ENCODE assay signal across 18 cellular contexts in genomic region chr5:53291528-53291927, GRCh38.
DNase-seq lines count a peak whose midpoint lies in the region; ATAC-seq, FAIRE-seq and TF ChIP-seq lines count a peak whose summit lies in the region.
"Had no signal": no experiment of that assay in that cellular context is flagged by ENCODE, and none has a peak within 500 bp of the region (broad histone marks: within the 10 kb centered on the region; RNA-seq: fewer than 3 reads in every experiment).

No MANE protein-coding gene starts in this region.

- intact Hi-C loops in K562 (cut with micrococcal nuclease): no loop called here
- intact Hi-C loops in heart left ventricle (cut with DNase I): no loop called here

- no peak for TF ChIP-seq CTCF in SK-N-SH (IDR thresholded peaks at IDR 0.05)
- TF ChIP-seq CTCF in K562 (IDR thresholded peaks at IDR 0.05 in 2 of 3, conservative IDR thresholded peaks at IDR 0.05 in 1 of 3; ENCODE audit: insufficient read depth in 2 of 3, low read depth in 1 of 3, low read length in 3 of 3): no peak
- TF ChIP-seq CTCF in heart left ventricle (IDR thresholded peaks at IDR 0.05): no peak
- no peak for TF ChIP-seq CTCF in upper lobe of left lung (IDR thresholded peaks at IDR 0.05)

- H3K9ac ChIP-seq in SK-N-SH (no peak overlapping the region), K562 (ENCODE audit: insufficient read depth in 1 of 2, low read depth in 2 of 2, low read length in 2 of 2) (no peak overlapping the region)

- DNase-seq in SK-N-SH (no peak), K562 (ENCODE audit: extremely low read depth in 1 of 4, low spot score in 3 of 4) (no peak), heart left ventricle (no peak), upper lobe of left lung (no peak), dermis blood vessel endothelial cell (no peak)
- DNase-seq: activated B cell treated with CpG ODN at 0.5 μM for 24 hours; activated CD8-positive, alpha-beta memory T cell treated with anti-CD3 and anti-CD28 coated beads, Interleukin-2, amount 10 ng/mL, durations not matched to agents 7 days and 5 days; CD8-positive, alpha-beta T cell; HFFc6; mesendoderm; NCI-H1092; NCI-H2171 treated with DMSO at 0.1 percent for 48 hours; sigmoid colon; stimulated activated CD4-positive, alpha-beta T cell treated with anti-CD3 and anti-CD28 coated beads, Interleukin-4, amount 100 ng/mL, for 4 hours had no signal

- H3K27ac ChIP-seq in SK-N-SH (ENCODE audit: low read depth in 2 of 2, low read length in 1 of 2) (no peak overlapping the region), K562 (ENCODE audit: extremely low read depth, low read depth, low read length) (no peak overlapping the region), heart left ventricle (peak overlapping the region in 1 of 12 donors; percentile 9), upper lobe of left lung (peak overlapping the region in 1 of 4 donors; percentile 50)
- H3K27ac ChIP-seq: sigmoid colon had no signal

- no peak overlapping the region for H3K4me2 ChIP-seq in SK-N-SH
- no peak overlapping the region for H3K4me2 ChIP-seq in K562 (ENCODE audit: insufficient read depth, low read length)

- CTCF ChIA-PET in SK-N-SH (lab: Yijun Ruan, JAX) (no interaction called here), K562 (lab: Yijun Ruan, JAX; ENCODE audit: low intra/inter-chr PET ratio) (no interaction called here)

- no peak overlapping the region for H3K4me3 ChIP-seq in SK-N-SH (ENCODE audit: low read depth in 2 of 2, low read length in 1 of 2)
- H3K4me3 ChIP-seq in K562: no peak overlapping the region
- no peak overlapping the region for H3K4me3 ChIP-seq in heart left ventricle
- H3K4me3 ChIP-seq in upper lobe of left lung: no peak overlapping the region
- H3K4me3 ChIP-seq: sigmoid colon had no signal

- POLR2A ChIA-PET in SK-N-SH (lab: Yijun Ruan, JAX): no interaction called here
- POLR2A ChIA-PET in K562 (lab: Yijun Ruan, JAX): interaction anchor here (1.5 kb wide), 1 partner anchor 9 kb away, joined by 5 read pairs; no protein-coding TSS in a partner anchor

- H3K9me3 ChIP-seq in SK-N-SH (no peaks in the 10 kb centered on the region), K562 (replicated peaks; ENCODE audit: control insufficient read depth, insufficient read depth, low read depth, low read length) (no peaks in the 10 kb centered on the region), heart left ventricle (peaks cover 0 to 21% (median 0%) of the 10 kb centered on the region in 12 donors), upper lobe of left lung (no peaks in the 10 kb centered on the region)

- FAIRE-seq in K562 (lab: Jason Lieb, UNC): no peak
- FAIRE-seq: endometrium had no signal

- H3K4me1 ChIP-seq in SK-N-SH (ENCODE audit: control insufficient read depth in 1 of 2, insufficient read depth in 2 of 2, low read depth in 1 of 2, low read length in 1 of 2): 0 out of 4 replicates have a peak, but pooled peaks cover 0 to 6% of the 10 kb centered on the region in 2 experiments
- H3K4me1 ChIP-seq in K562 (replicated peaks in 1 of 2; ENCODE audit: control insufficient read depth in 2 of 2, insufficient read depth in 2 of 2, low read length in 2 of 2): no peaks in the 10 kb centered on the region
- H3K4me1 ChIP-seq in heart left ventricle: peaks cover 0 to 7% (median 0%) of the 10 kb centered on the region in 12 donors
- peaks cover 3 to 11% (median 4%) of the 10 kb centered on the region in 4 donors for H3K4me1 ChIP-seq in upper lobe of left lung
- H3K4me1 ChIP-seq: sigmoid colon had no signal

- TF ChIP-seq POLR2A in K562 (conservative IDR thresholded peaks at IDR 0.05): no peak
- no peak for TF ChIP-seq POLR2A in heart left ventricle (IDR thresholded peaks at IDR 0.05)
- no peak for TF ChIP-seq POLR2A in upper lobe of left lung (IDR thresholded peaks at IDR 0.05)

- H3K9me1 ChIP-seq in K562 (ENCODE audit: control insufficient read depth, insufficient read depth, low read length): no peaks in the 10 kb centered on the region

- peaks cover 4% of the 10 kb centered on the region for H3F3A ChIP-seq in SK-N-SH (replicated peaks; ENCODE audit: insufficient read depth)

- no peaks in the 10 kb centered on the region for H3K9me2 ChIP-seq in SK-N-SH

- H4K20me1 ChIP-seq in SK-N-SH (ENCODE audit: insufficient read depth) (no peaks in the 10 kb centered on the region), K562 (replicated peaks; ENCODE audit: control insufficient read depth, insufficient read depth, low read length) (no peaks in the 10 kb centered on the region)

- no peaks in the 10 kb centered on the region for H3K79me2 ChIP-seq in SK-N-SH (ENCODE audit: insufficient read depth)
- H3K79me2 ChIP-seq in K562 (ENCODE audit: control insufficient read depth, insufficient read depth, low read length): no peaks in the 10 kb centered on the region

- no peak for TF ChIP-seq EP300 in SK-N-SH (IDR thresholded peaks at IDR 0.05; ENCODE audit: borderline replicate concordance in 1 of 2, low read depth in 1 of 2, low read length in 1 of 2)
- TF ChIP-seq EP300 in K562 (IDR thresholded peaks at IDR 0.05; ENCODE audit: low read length): no peak
- TF ChIP-seq EP300 in upper lobe of left lung (IDR thresholded peaks at IDR 0.05): peak in 2 of 4 donors; percentile 65 to 91

- H3K36me3 ChIP-seq in SK-N-SH (replicated peaks in 1 of 2; ENCODE audit: control insufficient read depth in 1 of 2, insufficient read depth in 2 of 2, low read length in 1 of 2) (no peaks in the 10 kb centered on the region), K562 (ENCODE audit: control insufficient read depth, insufficient read depth, low read length) (no peaks in the 10 kb centered on the region), heart left ventricle (no peaks in the 10 kb centered on the region), upper lobe of left lung (no peaks in the 10 kb centered on the region)
- H3K36me3 ChIP-seq: sigmoid colon had no signal

- TF ChIP-seq RAD21 in SK-N-SH (IDR thresholded peaks at IDR 0.05; ENCODE audit: low read length): no peak
- TF ChIP-seq RAD21 in K562 (CRISPR knock-in tag; conservative IDR thresholded peaks at IDR 0.05 in 1 of 2, IDR thresholded peaks at IDR 0.05 in 1 of 2): no peak

- ATAC-seq in SK-N-SH treated with all-trans-retinoic acid at 6 μM for 48 hours (no peak), K562 (no peak), heart left ventricle (peak in 3 of 4 donors; percentile 42 to 63 (median 63)), upper lobe of left lung (ENCODE audit: low FRiP score in 2 of 2) (peak; percentile 40 to 79), HG02885 (IDR thresholded peaks at IDR 0.05; ENCODE audit: poor library complexity, unreplicated experiment) (no peak), GM18873 (IDR thresholded peaks at IDR 0.05; ENCODE audit: low FRiP score, unreplicated experiment) (no peak)
- ATAC-seq: activated CD8-positive, alpha-beta memory T cell treated with anti-CD3 and anti-CD28 coated beads, Interleukin-2, amount 10 ng/mL, durations not matched to agents 7 days and 5 days; CD8-positive, alpha-beta T cell had no signal

- H3K27me3 ChIP-seq in SK-N-SH (ENCODE audit: insufficient read depth) (no peaks in the 10 kb centered on the region), K562 (ENCODE audit: control insufficient read depth in 2 of 2, insufficient read depth in 2 of 2, low read length in 2 of 2) (peaks cover 0 to 4% of the 10 kb centered on the region in 2 experiments; a peak in 1 of 5 replicates), heart left ventricle (no peaks in the 10 kb centered on the region), upper lobe of left lung (no peaks in the 10 kb centered on the region)
- H3K27me3 ChIP-seq: sigmoid colon had no signal

- H2AFZ ChIP-seq in SK-N-SH (ENCODE audit: low read depth) (peak overlapping the region; percentile 77), K562 (ENCODE audit: low read depth, low read length) (no peak overlapping the region)

- no TSS peak for BruUV-seq in K562 (replicated peaks; lab: Mats Ljungman, UMichigan)

- in situ Hi-C loops in K562 (cut with MboI): no loop called here

TF ChIP-seq in SK-N-SH, 30 proteins besides CTCF, POLR2A, EP300 and RAD21 (continues in another document):
- TF ChIP-seq JUND (IDR thresholded peaks at IDR 0.05) (no peak), FOXJ3 (CRISPR knock-in tag; IDR thresholded peaks at IDR 0.05) (no peak), MXI1 (IDR thresholded peaks at IDR 0.05; ENCODE audit: low read depth, low read length) (no peak), CHD2 (IDR thresholded peaks at IDR 0.05; ENCODE audit: low read length, partially characterized antibody) (no peak), FOSL2 (IDR thresholded peaks at IDR 0.05; ENCODE audit: borderline replicate concordance, low read depth) (no peak), MEF2A (IDR thresholded peaks at IDR 0.05; ENCODE audit: borderline replicate concordance, low read depth) (no peak), TCF12 (IDR thresholded peaks at IDR 0.05) (no peak), RFX5 (IDR thresholded peaks at IDR 0.05; ENCODE audit: low read length) (no peak), POLR2AphosphoS5 (IDR thresholded peaks at IDR 0.05; ENCODE audit: low read depth, low read length) (no peak)

TF ChIP-seq in SK-N-SH treated with all-trans-retinoic acid at 6 μM for 48 hours, 23 proteins besides CTCF, POLR2A, EP300 and RAD21 (continues in another document):
- TF ChIP-seq ISL1 (CRISPR knock-in tag; IDR thresholded peaks at IDR 0.05): no peak

TF ChIP-seq in K562, 482 proteins besides CTCF, POLR2A, EP300 and RAD21:
- no peak for TF ChIP-seq CEBPG (CRISPR knock-in tag; IDR thresholded peaks at IDR 0.05)
- TF ChIP-seq CEBPG (tag; conservative IDR thresholded peaks at IDR 0.05 in 1 of 2, IDR thresholded peaks at IDR 0.05 in 1 of 2): 0 out of 4 replicates have a peak, but pooled peaks have one; percentile 14 to 28
- TF ChIP-seq ZBTB7A (IDR thresholded peaks at IDR 0.05; ENCODE audit: borderline replicate concordance, control insufficient read depth, low read depth, low read length): no peak
- peak; percentile 58 for TF ChIP-seq CEBPB (tag; IDR thresholded peaks at IDR 0.05)
- TF ChIP-seq RBBP5 (IDR thresholded peaks at IDR 0.05; ENCODE audit: borderline replicate concordance, insufficient read depth, low read length, poor library complexity, severe bottlenecking): no peak

Comparison
In these comparisons a context has a peak if more than half of its experiments do, and no peak if none do; other contexts are left out.
1. ATAC-seq: peak in heart left ventricle (3 of 4) and upper lobe of left lung (2 of 2); none in SK-N-SH treated with all-trans-retinoic acid at 6 μM for 48 hours (single experiment), K562 (single experiment), HG02885 (single experiment) and GM18873 (single experiment).